1 cellular context compared by ENCODE assay signal in the genomic region with DNA sequence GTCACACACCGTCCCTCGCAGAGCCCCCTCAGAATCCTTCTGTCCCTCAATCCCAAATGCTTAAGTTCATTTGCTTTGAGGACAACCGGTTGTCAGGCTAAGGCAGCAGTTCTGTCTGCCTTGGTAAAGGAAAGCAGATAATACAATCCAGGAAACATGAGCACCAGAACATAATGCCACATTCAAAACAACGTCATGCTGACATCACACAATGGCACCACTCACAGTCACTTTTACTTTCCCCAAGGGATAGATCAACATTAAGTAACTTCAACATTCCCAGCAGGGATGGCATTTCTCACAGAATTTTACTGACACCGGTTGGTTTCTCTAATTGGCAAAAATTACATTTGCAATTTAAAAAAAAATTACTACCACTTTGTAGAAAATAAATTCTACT.
TF ChIP-seq lines count a peak whose summit lies in the region.

No MANE protein-coding gene starts in this region.

TF ChIP-seq in GM23338, 12 proteins besides CTCF, POLR2A, EP300 and RAD21 (continued from another document):
- TF ChIP-seq, protein P1, sequence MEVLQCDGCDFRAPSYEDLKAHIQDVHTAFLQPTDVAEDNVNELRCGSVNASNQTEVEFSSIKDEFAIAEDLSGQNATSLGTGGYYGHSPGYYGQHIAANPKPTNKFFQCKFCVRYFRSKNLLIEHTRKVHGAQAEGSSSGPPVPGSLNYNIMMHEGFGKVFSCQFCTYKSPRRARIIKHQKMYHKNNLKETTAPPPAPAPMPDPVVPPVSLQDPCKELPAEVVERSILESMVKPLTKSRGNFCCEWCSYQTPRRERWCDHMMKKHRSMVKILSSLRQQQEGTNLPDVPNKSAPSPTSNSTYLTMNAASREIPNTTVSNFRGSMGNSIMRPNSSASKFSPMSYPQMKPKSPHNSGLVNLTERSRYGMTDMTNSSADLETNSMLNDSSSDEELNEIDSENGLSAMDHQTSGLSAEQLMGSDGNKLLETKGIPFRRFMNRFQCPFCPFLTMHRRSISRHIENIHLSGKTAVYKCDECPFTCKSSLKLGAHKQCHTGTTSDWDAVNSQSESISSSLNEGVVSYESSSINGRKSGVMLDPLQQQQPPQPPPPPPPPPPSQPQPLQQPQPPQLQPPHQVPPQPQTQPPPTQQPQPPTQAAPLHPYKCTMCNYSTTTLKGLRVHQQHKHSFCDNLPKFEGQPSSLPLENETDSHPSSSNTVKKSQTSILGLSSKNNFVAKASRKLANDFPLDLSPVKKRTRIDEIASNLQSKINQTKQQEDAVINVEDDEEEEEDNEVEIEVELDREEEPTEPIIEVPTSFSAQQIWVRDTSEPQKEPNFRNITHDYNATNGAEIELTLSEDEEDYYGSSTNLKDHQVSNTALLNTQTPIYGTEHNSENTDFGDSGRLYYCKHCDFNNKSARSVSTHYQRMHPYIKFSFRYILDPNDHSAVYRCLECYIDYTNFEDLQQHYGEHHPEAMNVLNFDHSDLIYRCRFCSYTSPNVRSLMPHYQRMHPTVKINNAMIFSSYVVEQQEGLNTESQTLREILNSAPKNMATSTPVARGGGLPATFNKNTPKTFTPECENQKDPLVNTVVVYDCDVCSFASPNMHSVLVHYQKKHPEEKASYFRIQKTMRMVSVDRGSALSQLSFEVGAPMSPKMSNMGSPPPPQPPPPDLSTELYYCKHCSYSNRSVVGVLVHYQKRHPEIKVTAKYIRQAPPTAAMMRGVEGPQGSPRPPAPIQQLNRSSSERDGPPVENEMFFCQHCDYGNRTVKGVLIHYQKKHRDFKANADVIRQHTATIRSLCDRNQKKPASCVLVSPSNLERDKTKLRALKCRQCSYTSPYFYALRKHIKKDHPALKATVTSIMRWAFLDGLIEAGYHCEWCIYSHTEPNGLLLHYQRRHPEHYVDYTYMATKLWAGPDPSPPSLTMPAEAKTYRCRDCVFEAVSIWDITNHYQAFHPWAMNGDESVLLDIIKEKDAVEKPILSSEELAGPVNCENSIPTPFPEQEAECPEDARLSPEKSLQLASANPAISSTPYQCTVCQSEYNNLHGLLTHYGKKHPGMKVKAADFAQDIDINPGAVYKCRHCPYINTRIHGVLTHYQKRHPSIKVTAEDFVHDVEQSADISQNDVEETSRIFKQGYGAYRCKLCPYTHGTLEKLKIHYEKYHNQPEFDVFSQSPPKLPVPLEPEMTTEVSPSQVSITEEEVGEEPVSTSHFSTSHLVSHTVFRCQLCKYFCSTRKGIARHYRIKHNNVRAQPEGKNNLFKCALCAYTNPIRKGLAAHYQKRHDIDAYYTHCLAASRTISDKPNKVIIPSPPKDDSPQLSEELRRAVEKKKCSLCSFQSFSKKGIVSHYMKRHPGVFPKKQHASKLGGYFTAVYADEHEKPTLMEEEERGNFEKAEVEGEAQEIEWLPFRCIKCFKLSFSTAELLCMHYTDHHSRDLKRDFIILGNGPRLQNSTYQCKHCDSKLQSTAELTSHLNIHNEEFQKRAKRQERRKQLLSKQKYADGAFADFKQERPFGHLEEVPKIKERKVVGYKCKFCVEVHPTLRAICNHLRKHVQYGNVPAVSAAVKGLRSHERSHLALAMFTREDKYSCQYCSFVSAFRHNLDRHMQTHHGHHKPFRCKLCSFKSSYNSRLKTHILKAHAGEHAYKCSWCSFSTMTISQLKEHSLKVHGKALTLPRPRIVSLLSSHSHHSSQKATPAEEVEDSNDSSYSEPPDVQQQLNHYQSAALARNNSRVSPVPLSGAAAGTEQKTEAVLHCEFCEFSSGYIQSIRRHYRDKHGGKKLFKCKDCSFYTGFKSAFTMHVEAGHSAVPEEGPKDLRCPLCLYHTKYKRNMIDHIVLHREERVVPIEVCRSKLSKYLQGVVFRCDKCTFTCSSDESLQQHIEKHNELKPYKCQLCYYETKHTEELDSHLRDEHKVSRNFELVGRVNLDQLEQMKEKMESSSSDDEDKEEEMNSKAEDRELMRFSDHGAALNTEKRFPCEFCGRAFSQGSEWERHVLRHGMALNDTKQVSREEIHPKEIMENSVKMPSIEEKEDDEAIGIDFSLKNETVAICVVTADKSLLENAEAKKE (CRISPR knock-in tag; IDR thresholded peaks at IDR 0.05) = no peak
- TF ChIP-seq EZH2 (IDR thresholded peaks at IDR 0.05; ENCODE audit: low read depth, unreplicated experiment) = no peak
- TF ChIP-seq, protein P2, sequence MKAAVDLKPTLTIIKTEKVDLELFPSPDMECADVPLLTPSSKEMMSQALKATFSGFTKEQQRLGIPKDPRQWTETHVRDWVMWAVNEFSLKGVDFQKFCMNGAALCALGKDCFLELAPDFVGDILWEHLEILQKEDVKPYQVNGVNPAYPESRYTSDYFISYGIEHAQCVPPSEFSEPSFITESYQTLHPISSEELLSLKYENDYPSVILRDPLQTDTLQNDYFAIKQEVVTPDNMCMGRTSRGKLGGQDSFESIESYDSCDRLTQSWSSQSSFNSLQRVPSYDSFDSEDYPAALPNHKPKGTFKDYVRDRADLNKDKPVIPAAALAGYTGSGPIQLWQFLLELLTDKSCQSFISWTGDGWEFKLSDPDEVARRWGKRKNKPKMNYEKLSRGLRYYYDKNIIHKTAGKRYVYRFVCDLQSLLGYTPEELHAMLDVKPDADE (IDR thresholded peaks at IDR 0.05) = no peak
- TF ChIP-seq EZH2phosphoT487 (IDR thresholded peaks at IDR 0.05; ENCODE audit: unreplicated experiment) = no peak
- no peak for TF ChIP-seq NANOG (IDR thresholded peaks at IDR 0.05; ENCODE audit: borderline replicate concordance)
- no peak for TF ChIP-seq ZNF114 (CRISPR knock-in tag; IDR thresholded peaks at IDR 0.05)
- TF ChIP-seq ZNF331 (CRISPR knock-in tag; IDR thresholded peaks at IDR 0.05; ENCODE audit: low read depth) = no peak
